1 cellular context compared by ENCODE assay signal in genomic region chr2:122999823-123000222, GRCh38.
TF ChIP-seq lines count a peak whose summit lies in the region.

No MANE protein-coding gene starts in this region.

TF ChIP-seq in WTC11, 78 proteins besides CTCF, POLR2A, EP300 and RAD21:
- no peak for TF ChIP-seq TEAD4 (CRISPR knock-in tag; IDR thresholded peaks at IDR 0.05)
- TF ChIP-seq NFYB (CRISPR knock-in tag; conservative IDR thresholded peaks at IDR 0.05; ENCODE audit: low read depth) = no peak
- no peak for TF ChIP-seq SP1 (CRISPR knock-in tag; conservative IDR thresholded peaks at IDR 0.05)
- no peak for TF ChIP-seq TEAD1 (CRISPR knock-in tag; IDR thresholded peaks at IDR 0.05)
- no peak for TF ChIP-seq ZNF317 (CRISPR knock-in tag; IDR thresholded peaks at IDR 0.05; ENCODE audit: borderline replicate concordance, low read depth)
- TF ChIP-seq ZNF423 (CRISPR knock-in tag; IDR thresholded peaks at IDR 0.05) = peak; percentile 32; the same call in 1 of the 2 replicates
- 0 out of 2 replicates have a peak, but pooled peaks have one; percentile 20 for TF ChIP-seq ETV6 (CRISPR knock-in tag; IDR thresholded peaks at IDR 0.05)
- TF ChIP-seq AR (CRISPR knock-in tag; IDR thresholded peaks at IDR 0.05) = no peak
- peak; percentile 79; the same call in 1 of the 2 replicates for TF ChIP-seq ZBTB21 (CRISPR knock-in tag; IDR thresholded peaks at IDR 0.05; ENCODE audit: borderline replicate concordance)
- TF ChIP-seq ARID4B (CRISPR knock-in tag; IDR thresholded peaks at IDR 0.05; ENCODE audit: borderline replicate concordance) = no peak
- no peak for TF ChIP-seq TP53 (CRISPR knock-in tag; IDR thresholded peaks at IDR 0.05)
- TF ChIP-seq CBFB (CRISPR knock-in tag; IDR thresholded peaks at IDR 0.05; ENCODE audit: low read depth) = no peak
- no peak for TF ChIP-seq OVOL2 (CRISPR knock-in tag; IDR thresholded peaks at IDR 0.05; ENCODE audit: borderline replicate concordance)
- TF ChIP-seq ZNF138 (CRISPR knock-in tag; conservative IDR thresholded peaks at IDR 0.05) = no peak
- TF ChIP-seq SMAD4 (CRISPR knock-in tag; IDR thresholded peaks at IDR 0.05) = no peak
- TF ChIP-seq ATF2 (CRISPR knock-in tag; IDR thresholded peaks at IDR 0.05; ENCODE audit: borderline replicate concordance, low read depth) = no peak
